In genomic region chr3:194672876-194673275, GRCh38 we compare ENCODE assay signal across 8 cellular contexts.
DNase-seq lines count a peak whose midpoint lies in the region; ATAC-seq and TF ChIP-seq lines count a peak whose summit lies in the region.

No MANE protein-coding gene starts in this region.

- no peak for TF ChIP-seq CTCF in nephron progenitor cell (IDR thresholded peaks at IDR 0.05)

- H3K36me3 ChIP-seq in ES-I3 (ENCODE audit: insufficient read depth, low read length) = peaks cover 5% of the 10 kb centered on the region; the same call in 1 of the 2 replicates

- H3K4me1 ChIP-seq in ES-I3 (ENCODE audit: insufficient read depth, low read length) = peaks cover 7% of the 10 kb centered on the region; the same call in 1 of the 2 replicates

- no peaks in the 10 kb centered on the region for H3K9me3 ChIP-seq in ES-I3 (ENCODE audit: control insufficient read depth, insufficient read depth, low read length)

- H3K9ac ChIP-seq in ES-I3 (ENCODE audit: low read depth, low read length) = peak overlapping the region; percentile 82

- peaks cover 21 to 28% of the 10 kb centered on the region in 2 donors for H3K4me1 Mint-ChIP-seq in effector memory CD8-positive, alpha-beta T cell (ENCODE audit: low read depth in 2 of 2)
- H3K4me1 Mint-ChIP-seq in nephron progenitor cell = peaks cover 24% of the 10 kb centered on the region

- DNase-seq in NCI-H69 (lab: John Stamatoyannopoulos, UW) (peak; percentile 30), nephron progenitor cell (no peak), HPDE6-E6E7 (ENCODE audit: extremely low spot score) (no peak), iPS-NIHi11 (ENCODE audit: low spot score) (no peak), activated gamma-delta T cell (lab: John Stamatoyannopoulos, UW) (no peak), superior temporal gyrus (ENCODE audit: extremely low spot score) (no peak)
- no peak for DNase-seq in effector memory CD8-positive, alpha-beta T cell

- H3K27me3 Mint-ChIP-seq in effector memory CD8-positive, alpha-beta T cell = peaks cover 4 to 9% of the 10 kb centered on the region in 2 donors
- H3K27me3 Mint-ChIP-seq in nephron progenitor cell (ENCODE audit: low read depth, poor library complexity) = peaks cover 47% of the 10 kb centered on the region

- no peaks in the 10 kb centered on the region for H3K9me3 Mint-ChIP-seq in effector memory CD8-positive, alpha-beta T cell
- H3K9me3 Mint-ChIP-seq in nephron progenitor cell = no peaks in the 10 kb centered on the region

- peaks cover 15% of the 10 kb centered on the region for H3K36me3 Mint-ChIP-seq in effector memory CD8-positive, alpha-beta T cell (ENCODE audit: insufficient read depth)
- H3K36me3 Mint-ChIP-seq in nephron progenitor cell (ENCODE audit: low read depth) = peaks cover 16% of the 10 kb centered on the region

- peak overlapping the region; percentile 99 for H3K27ac Mint-ChIP-seq in effector memory CD8-positive, alpha-beta T cell
- no peak overlapping the region for H3K27ac Mint-ChIP-seq in nephron progenitor cell

- peak overlapping the region; percentile 99 to 100 for H3K4me3 Mint-ChIP-seq in effector memory CD8-positive, alpha-beta T cell
- peak overlapping the region; percentile 100 for H3K4me3 Mint-ChIP-seq in nephron progenitor cell

- no peak for ATAC-seq in effector memory CD8-positive, alpha-beta T cell (replicated peaks)
